8 cellular contexts compared by ENCODE assay signal in genomic region chr17:77391668-77392375, GRCh38.
DNase-seq lines count a peak whose midpoint lies in the region; ATAC-seq and TF ChIP-seq lines count a peak whose summit lies in the region.

No MANE protein-coding gene starts in this region.

- no peak for TF ChIP-seq CTCF in brain (conservative IDR thresholded peaks at IDR 0.05)

- H3K9me3 Mint-ChIP-seq in brain: no peaks in the 10 kb centered on the region

- H3K4me3 Mint-ChIP-seq in brain: peak overlapping the region; percentile 10 to 47 (median 39)

- H3K27ac Mint-ChIP-seq in brain: peak overlapping the region; percentile 82 to 96 (median 89)

- H3K4me1 Mint-ChIP-seq in brain: peaks cover 84% of the 10 kb centered on the region

- no peak for ATAC-seq in GM21786 (IDR thresholded peaks at IDR 0.05; ENCODE audit: unreplicated experiment)

- peak; percentile 58 for DNase-seq in stimulated activated CD4-positive, alpha-beta T cell treated with anti-CD3 and anti-CD28 coated beads, Interleukin-1b, Interleukin-23, amount 100 ng/mL, for 48 hours
- no peak for DNase-seq in stimulated activated CD4-positive, alpha-beta T cell treated with anti-CD3 and anti-CD28 coated beads, Interleukin-4, amount 100 ng/mL, for 4 hours
- DNase-seq in islet precursor cell (peak; percentile 95), DMS114 treated with DMSO at 0.1 percent for 48 hours (lab: John Stamatoyannopoulos, UW; ENCODE audit: unreplicated experiment) (no peak), NCI-H345 (lab: John Stamatoyannopoulos, UW) (no peak)
- DNase-seq in stimulated activated naive CD4-positive, alpha-beta T cell treated with Interleukin-2 at 50 U/mL for 16 hours (lab: John Stamatoyannopoulos, UW): peak; percentile 34

- H3K36me3 Mint-ChIP-seq in brain: no peaks in the 10 kb centered on the region

- H3K27me3 Mint-ChIP-seq in brain: peaks cover 4% of the 10 kb centered on the region

Comparison
In these comparisons a context has a peak if more than half of its experiments do, and no peak if none do; other contexts are left out.
1. DNase-seq: peak in stimulated activated CD4-positive, alpha-beta T cell treated with anti-CD3 and anti-CD28 coated beads, Interleukin-1b, Interleukin-23, amount 100 ng/mL, for 48 hours (single experiment), islet precursor cell (single experiment) and stimulated activated naive CD4-positive, alpha-beta T cell treated with Interleukin-2 at 50 U/mL for 16 hours (single experiment); none in stimulated activated CD4-positive, alpha-beta T cell treated with anti-CD3 and anti-CD28 coated beads, Interleukin-4, amount 100 ng/mL, for 4 hours (0 of 2), DMS114 treated with DMSO at 0.1 percent for 48 hours (single experiment) and NCI-H345 (single experiment).